ENCODE assay signal across 7 cellular contexts in the genomic region with DNA sequence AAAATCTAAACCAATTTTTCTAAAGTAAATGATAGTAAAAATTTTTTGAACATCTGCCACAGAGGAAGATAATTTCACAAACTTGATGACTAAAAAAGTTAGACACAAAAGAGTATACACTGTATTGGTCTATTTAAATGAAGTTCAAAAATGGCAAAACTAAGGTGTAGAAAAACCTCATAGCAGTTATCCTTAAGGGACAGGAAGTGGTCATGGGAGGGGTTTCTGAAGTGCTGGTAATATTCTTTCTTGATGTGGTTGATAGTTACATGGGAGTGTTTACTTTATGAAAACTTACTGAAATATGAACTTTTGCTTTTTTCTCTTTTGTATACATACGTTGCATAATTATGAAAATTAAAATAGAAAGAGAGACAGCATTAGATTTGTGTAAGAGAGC.
DNase-seq lines count a peak whose midpoint lies in the region; ATAC-seq and FAIRE-seq lines count a peak whose summit lies in the region.
"Not testable (repeated sequence)": the region's sequence is repeated elsewhere in the genome, so short reads cannot be mapped to it uniquely, and the experiment has no call there.

No MANE protein-coding gene starts in this region.

- CTCF ChIA-PET in activated CD4-positive, alpha-beta T cell treated with anti-CD3 and anti-CD28 coated beads for 36 hours (lab: Charles Lee) = not testable (repeated sequence)

- H3K4me3 ChIP-seq in CD4-positive, CD25-positive, alpha-beta regulatory T cell (ENCODE audit: low read depth, low read length) = not testable (repeated sequence)

- H3K27ac ChIP-seq in CD4-positive, CD25-positive, alpha-beta regulatory T cell (ENCODE audit: insufficient read depth, low read length, poor library complexity, severe bottlenecking) = not testable (repeated sequence)

- peak; percentile 92 to 96 for ATAC-seq in CD4-positive, CD25-positive, alpha-beta regulatory T cell (ENCODE audit: low read depth in 2 of 2)
- peak; percentile 74 for ATAC-seq in activated CD4-positive, alpha-beta T cell treated with anti-CD3 and anti-CD28 coated beads for 36 hours
- ATAC-seq in activated T-cell treated with anti-CD3 and anti-CD28 coated beads, Interleukin-2, amount 50 U/mL, for 4 hours = peak; percentile 50 to 55
- peak; percentile 80 for ATAC-seq in activated naive CD8-positive, alpha-beta T cell treated with anti-CD3 and anti-CD28 coated beads, Interleukin-2, amount 10 ng/mL, durations not matched to agents 7 days and 5 days (ENCODE audit: low read depth)
- peak; percentile 60 to 61 for ATAC-seq in natural killer cell treated with Interleukin-12 subunit alpha and Interleukin-12 subunit beta and Interleukin-15 and Interleukin-18, amount 100 ng/mL, for 72 hours

- not testable (repeated sequence) for H3K27me3 ChIP-seq in CD4-positive, CD25-positive, alpha-beta regulatory T cell (ENCODE audit: control insufficient read depth, insufficient read depth, low read length)

- H3K36me3 ChIP-seq in CD4-positive, CD25-positive, alpha-beta regulatory T cell (ENCODE audit: control insufficient read depth, insufficient read depth, low read length) = not testable (repeated sequence)

- not testable (repeated sequence) for H3K27me3 Mint-ChIP-seq in CD4-positive, CD25-positive, alpha-beta regulatory T cell; activated CD4-positive, alpha-beta T cell treated with anti-CD3 and anti-CD28 coated beads for 36 hours; activated T-cell treated with anti-CD3 and anti-CD28 coated beads, Interleukin-2, amount 50 U/mL, for 4 hours (ENCODE audit: low read depth); activated naive CD8-positive, alpha-beta T cell treated with anti-CD3 and anti-CD28 coated beads, Interleukin-2, amount 10 ng/mL, durations not matched to agents 7 days and 5 days; natural killer cell treated with Interleukin-12 subunit alpha and Interleukin-12 subunit beta and Interleukin-15 and Interleukin-18, amount 100 ng/mL, for 72 hours

- FAIRE-seq in G401.6 (lab: Jason Lieb, UNC) (peak; percentile 49), endometrium (lab: Jason Lieb, UNC) (peak; percentile 90)

- H3K9me3 Mint-ChIP-seq in CD4-positive, CD25-positive, alpha-beta regulatory T cell; activated CD4-positive, alpha-beta T cell treated with anti-CD3 and anti-CD28 coated beads for 36 hours (ENCODE audit: low read depth); activated T-cell treated with anti-CD3 and anti-CD28 coated beads, Interleukin-2, amount 50 U/mL, for 4 hours; activated naive CD8-positive, alpha-beta T cell treated with anti-CD3 and anti-CD28 coated beads, Interleukin-2, amount 10 ng/mL, durations not matched to agents 7 days and 5 days; natural killer cell treated with Interleukin-12 subunit alpha and Interleukin-12 subunit beta and Interleukin-15 and Interleukin-18, amount 100 ng/mL, for 72 hours: not testable (repeated sequence)

- H3K27ac Mint-ChIP-seq in CD4-positive, CD25-positive, alpha-beta regulatory T cell; activated CD4-positive, alpha-beta T cell treated with anti-CD3 and anti-CD28 coated beads for 36 hours; activated naive CD8-positive, alpha-beta T cell treated with anti-CD3 and anti-CD28 coated beads, Interleukin-2, amount 10 ng/mL, durations not matched to agents 7 days and 5 days; natural killer cell treated with Interleukin-12 subunit alpha and Interleukin-12 subunit beta and Interleukin-15 and Interleukin-18, amount 100 ng/mL, for 72 hours: not testable (repeated sequence)

- peak in 2 of 3 donors; percentile 16 to 18 for DNase-seq in CD4-positive, CD25-positive, alpha-beta regulatory T cell
- not testable (repeated sequence) for DNase-seq in activated CD4-positive, alpha-beta T cell treated with anti-CD3 and anti-CD28 coated beads for 36 hours; activated T-cell treated with anti-CD3 and anti-CD28 coated beads, Interleukin-2, amount 50 U/mL, for 4 hours; activated naive CD8-positive, alpha-beta T cell treated with anti-CD3 and anti-CD28 coated beads, Interleukin-2, amount 10 ng/mL, durations not matched to agents 7 days and 5 days; natural killer cell treated with Interleukin-12 subunit alpha and Interleukin-12 subunit beta and Interleukin-15 and Interleukin-18, amount 100 ng/mL, for 72 hours (ENCODE audit: low spot score)

- H3K4me1 Mint-ChIP-seq in CD4-positive, CD25-positive, alpha-beta regulatory T cell = peaks cover 0 to 14% (median under 1%) of the 10 kb centered on the region in 4 donors
- H3K4me1 Mint-ChIP-seq in activated CD4-positive, alpha-beta T cell treated with anti-CD3 and anti-CD28 coated beads for 36 hours = peaks cover 15% of the 10 kb centered on the region
- peaks cover 23% of the 10 kb centered on the region for H3K4me1 Mint-ChIP-seq in activated T-cell treated with anti-CD3 and anti-CD28 coated beads, Interleukin-2, amount 50 U/mL, for 4 hours (ENCODE audit: low read depth)
- H3K4me1 Mint-ChIP-seq in activated naive CD8-positive, alpha-beta T cell treated with anti-CD3 and anti-CD28 coated beads, Interleukin-2, amount 10 ng/mL, durations not matched to agents 7 days and 5 days = not testable (repeated sequence)
- peaks cover 10 to 12% of the 10 kb centered on the region in 2 donors for H3K4me1 Mint-ChIP-seq in natural killer cell treated with Interleukin-12 subunit alpha and Interleukin-12 subunit beta and Interleukin-15 and Interleukin-18, amount 100 ng/mL, for 72 hours (ENCODE audit: low read depth in 2 of 2)

- intact Hi-C loops in activated CD4-positive, alpha-beta T cell treated with anti-CD3 and anti-CD28 coated beads for 36 hours (cut with DNase I, micrococcal nuclease) = not testable (repeated sequence)

- not testable (repeated sequence) for H3K4me1 ChIP-seq in CD4-positive, CD25-positive, alpha-beta regulatory T cell (ENCODE audit: control insufficient read depth, insufficient read depth, low read length, poor library complexity, severe bottlenecking)

- POLR2A ChIA-PET in activated CD4-positive, alpha-beta T cell treated with anti-CD3 and anti-CD28 coated beads for 36 hours (lab: Charles Lee); activated naive CD8-positive, alpha-beta T cell treated with anti-CD3 and anti-CD28 coated beads, Interleukin-2, amount 10 ng/mL, durations not matched to agents 7 days and 5 days (lab: Charles Lee): not testable (repeated sequence)

- H3K4me3 Mint-ChIP-seq in CD4-positive, CD25-positive, alpha-beta regulatory T cell = peak overlapping the region in 1 of 4 donors; percentile 19
- H3K4me3 Mint-ChIP-seq in activated CD4-positive, alpha-beta T cell treated with anti-CD3 and anti-CD28 coated beads for 36 hours; activated T-cell treated with anti-CD3 and anti-CD28 coated beads, Interleukin-2, amount 50 U/mL, for 4 hours; natural killer cell treated with Interleukin-12 subunit alpha and Interleukin-12 subunit beta and Interleukin-15 and Interleukin-18, amount 100 ng/mL, for 72 hours: not testable (repeated sequence)
- H3K4me3 Mint-ChIP-seq in activated naive CD8-positive, alpha-beta T cell treated with anti-CD3 and anti-CD28 coated beads, Interleukin-2, amount 10 ng/mL, durations not matched to agents 7 days and 5 days = peak overlapping the region; percentile 28

- not testable (repeated sequence) for H3K9me3 ChIP-seq in CD4-positive, CD25-positive, alpha-beta regulatory T cell (ENCODE audit: control insufficient read depth in 2 of 2, low read length in 2 of 2)

- not testable (repeated sequence) for H3K36me3 Mint-ChIP-seq in CD4-positive, CD25-positive, alpha-beta regulatory T cell; activated CD4-positive, alpha-beta T cell treated with anti-CD3 and anti-CD28 coated beads for 36 hours (ENCODE audit: low read depth); activated T-cell treated with anti-CD3 and anti-CD28 coated beads, Interleukin-2, amount 50 U/mL, for 4 hours (ENCODE audit: insufficient read depth); activated naive CD8-positive, alpha-beta T cell treated with anti-CD3 and anti-CD28 coated beads, Interleukin-2, amount 10 ng/mL, durations not matched to agents 7 days and 5 days; natural killer cell treated with Interleukin-12 subunit alpha and Interleukin-12 subunit beta and Interleukin-15 and Interleukin-18, amount 100 ng/mL, for 72 hours
